In genomic region chr6:142945071-142945445, GRCh38 we compare ENCODE assay signal across 8 cellular contexts. TPM values are rescaled to one million over a fixed set of nuclear protein-coding genes. Genes with fewer than 3 reads are reported as not detected.
DNase-seq lines count a peak whose midpoint lies in the region; ATAC-seq and TF ChIP-seq lines count a peak whose summit lies in the region.

Gene HIVEP2 (minus strand): TSS chr6:142945176. CDS start chr6:142774738, 170,438 bp downstream.

- H2AFZ ChIP-seq in parathyroid adenoma = peak within 1 kb of the TSS; percentile 95

- POLR2A ChIA-PET in BJ (lab: Charles Lee) = interaction anchor here (0.6 to 0.7 kb wide), 2 partner anchors 28 to 64 kb away, joined by 3 to 6 read pairs; no protein-coding TSS in a partner anchor

- H3K27ac Mint-ChIP-seq in activated naive CD8-positive, alpha-beta T cell = peak within 1 kb of the TSS; percentile 100

- H3K79me2 ChIP-seq in parathyroid adenoma = peaks cover 28% of the 10 kb centered on the region

- no peaks in the 10 kb centered on the region for H3K27me3 Mint-ChIP-seq in activated naive CD8-positive, alpha-beta T cell

- peak within 1 kb of the TSS; percentile 97 for H3K4me3 Mint-ChIP-seq in activated naive CD8-positive, alpha-beta T cell

- H3K4me1 Mint-ChIP-seq in activated naive CD8-positive, alpha-beta T cell (ENCODE audit: low read depth) = peaks cover 49% of the 10 kb centered on the region

- in situ Hi-C loops in transverse colon (cut with MboI; ENCODE audit: low pct_ligation_motif_present in 1 of 4, low pct_unique_long_range_greater_than_20kb in 1 of 4, low sequenced_read_pairs in 3 of 4) = no loop called here

- H3K9me3 ChIP-seq in parathyroid adenoma (ENCODE audit: control insufficient read depth, low read length) = no peaks in the 10 kb centered on the region
- no peaks in the 10 kb centered on the region for H3K9me3 ChIP-seq in transverse colon

- TF ChIP-seq EP300 in transverse colon (IDR thresholded peaks at IDR 0.05; ENCODE audit: low read depth) = no peak

- peaks cover 5% of the 10 kb centered on the region for H3K36me3 Mint-ChIP-seq in activated naive CD8-positive, alpha-beta T cell

- peak within 1 kb of the TSS; percentile 96 for H3K27ac ChIP-seq in parathyroid adenoma
- peak within 1 kb of the TSS; percentile 94 to 99 (median 98) for H3K27ac ChIP-seq in transverse colon

- ATAC-seq in GM19397 (IDR thresholded peaks at IDR 0.05; ENCODE audit: unreplicated experiment) = peak; percentile 21
- ATAC-seq in Right ventricle myocardium inferior = peak; percentile 38

- TF ChIP-seq POLR2A in transverse colon (IDR thresholded peaks at IDR 0.05) = no peak

- intact Hi-C loops in Right ventricle myocardium inferior (cut with DNase I) = loop anchor here (2.0 to 5.0 kb wide), 5 partner anchors 82 to 248 kb away; partner anchors contain the start of gene AIG1
- intact Hi-C loops in transverse colon (cut with DNase I; ENCODE audit: low total_unique reads) = loop anchor here (10.0 kb wide), 1 partner anchor 60 kb away; no protein-coding TSS in a partner anchor

- H3K27me3 ChIP-seq in BJ (ENCODE audit: control insufficient read depth, insufficient read depth, low read length) (no peaks in the 10 kb centered on the region), parathyroid adenoma (ENCODE audit: control insufficient read depth, insufficient read depth, low read length) (no peaks in the 10 kb centered on the region), transverse colon (no peaks in the 10 kb centered on the region)

- CTCF ChIA-PET in BJ (lab: Yijun Ruan, JAX) = interaction anchor here (0.7 to 1.0 kb wide), 3 partner anchors 44 to 198 kb away, joined by 3 read pairs; no protein-coding TSS in a partner anchor

- H3K9ac ChIP-seq in parathyroid adenoma = peak within 1 kb of the TSS; percentile 88

- H3K4me2 ChIP-seq in parathyroid adenoma (ENCODE audit: low read length) = peak within 1 kb of the TSS; percentile 97

- H3K4me3 ChIP-seq in BJ (ENCODE audit: low read depth, low read length) (peak within 1 kb of the TSS; percentile 87), parathyroid adenoma (ENCODE audit: low read depth, low read length) (peak within 1 kb of the TSS; percentile 84), transverse colon (peak within 1 kb of the TSS; percentile 82 to 99 (median 86))

- WGBS in transverse colon (ENCODE audit: low coverage in 1 of 2), 2 donors = 1% methylated on average over 24 of the region's 46 CpGs; no CpG with 5 or more reads in 1 of the 2 donors

- TF ChIP-seq CTCF in BJ (IDR thresholded peaks at IDR 0.05; ENCODE audit: insufficient read depth, low read depth, low read length) (no peak; the same call in 1 of the 2 replicates), parathyroid adenoma (IDR thresholded peaks at IDR 0.05) (no peak), transverse colon (IDR thresholded peaks at IDR 0.05) (peak in 1 of 5 experiments; percentile 5)

- DNase-seq in BJ (ENCODE audit: low read depth) (no peak), HT1080 (ENCODE audit: low read depth) (peak; percentile 76), SW 1271 (lab: John Stamatoyannopoulos, UW) (peak; percentile 54 to 58), Right ventricle myocardium inferior (ENCODE audit: missing footprints) (peak; percentile 92), transverse colon (peak; percentile 91)

- H3K36me3 ChIP-seq in BJ (ENCODE audit: control insufficient read depth, insufficient read depth, low read length) (no peaks in the 10 kb centered on the region), parathyroid adenoma (ENCODE audit: control insufficient read depth, insufficient read depth, low read length) (no peaks in the 10 kb centered on the region), transverse colon (no peaks in the 10 kb centered on the region)

- H3K9me3 Mint-ChIP-seq in activated naive CD8-positive, alpha-beta T cell (ENCODE audit: low read depth) = no peaks in the 10 kb centered on the region

- peaks cover 6% of the 10 kb centered on the region for H3K4me1 ChIP-seq in parathyroid adenoma
- H3K4me1 ChIP-seq in transverse colon = peaks cover 9 to 29% (median 13%) of the 10 kb centered on the region in 4 donors

RNA-seq across cellular contexts. Expression of gene HIVEP2, which starts in this region (rescaled TPM):
- 3.7 and 5.5 TPM in 2 replicates for polyA plus RNA-seq in BJ (2011; rRNA removed)
- 10.1 and 14.8 TPM in 2 replicates for polyA minus RNA-seq in BJ (2011; rRNA and poly(A)+ RNA removed)
- total RNA-seq in HT1080 (2014; rRNA removed; shearing (Covaris generic)) = 5.8 and 7.0 TPM in 2 replicates
- 6.1 and 7.9 TPM in 2 replicates for polyA plus RNA-seq in HT1080 (2015; cell fraction: cytosol; rRNA removed)
- polyA plus RNA-seq in HT1080 (2015; cell fraction: nucleus; rRNA removed) = 13.0 and 13.5 TPM in 2 replicates
- total RNA-seq in Right ventricle myocardium inferior (12.6 TPM), transverse colon (10 to 100 TPM in 3 of 4 donors, 1 to 10 TPM in 1; 10.0 to 22.5 (median 13.7) TPM)
